In the genomic region with DNA sequence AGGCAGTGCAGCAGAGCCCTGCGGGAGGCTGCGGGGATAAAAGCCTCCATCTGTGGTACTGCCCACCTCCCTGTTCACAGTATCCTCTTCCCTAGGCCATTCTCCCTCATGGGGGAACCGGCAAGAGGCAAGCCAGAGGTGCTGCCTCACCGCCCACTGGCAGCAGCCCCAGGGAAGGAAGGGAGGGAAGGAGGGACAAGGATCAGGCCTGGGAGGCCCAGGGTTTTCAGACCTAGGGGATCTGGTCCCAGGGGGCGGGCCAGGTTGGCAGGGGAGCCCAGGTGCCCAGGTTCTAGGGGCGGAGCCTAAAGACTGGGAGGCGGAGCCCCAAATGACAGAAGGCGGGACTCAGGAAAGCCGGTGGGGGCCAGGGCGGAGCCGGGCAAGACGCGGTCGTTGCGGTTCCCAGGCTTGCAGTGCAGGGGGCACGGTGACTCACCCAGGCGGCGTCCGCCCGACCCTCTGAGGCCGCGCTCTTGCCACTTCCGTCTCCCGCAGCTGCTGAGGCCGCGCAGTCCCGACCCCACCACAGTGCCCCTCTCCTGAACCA, we compare ENCODE assay signal across 1 cellular context.
A peak's percentile ranks its signal among the peaks of the same experiment; 100 is the strongest.
TF ChIP-seq lines count a peak whose summit lies in the region.

No MANE protein-coding gene starts in this region.

TF ChIP-seq in HepG2, 621 proteins besides CTCF, POLR2A, EP300 and RAD21 (continued from another document and continues in another):
- TF ChIP-seq ZNF292 (CRISPR knock-in tag; IDR thresholded peaks at IDR 0.05; ENCODE audit: borderline replicate concordance, low read depth) (peak; percentile 22; the same call in 1 of the 2 replicates), CBX1 (IDR thresholded peaks at IDR 0.05; ENCODE audit: low read depth) (peak; percentile 54), ZNF382 (CRISPR knock-in tag; IDR thresholded peaks at IDR 0.05; ENCODE audit: borderline replicate concordance) (no peak), MEIS2 (CRISPR knock-in tag; IDR thresholded peaks at IDR 0.05) (no peak), GATA4 (IDR thresholded peaks at IDR 0.05; ENCODE audit: borderline replicate concordance, low read depth) (0 out of 2 replicates have a peak, but pooled peaks have one; percentile 17), RARG (CRISPR knock-in tag; IDR thresholded peaks at IDR 0.05; ENCODE audit: low read depth) (no peak), ZNF550 (CRISPR knock-in tag; IDR thresholded peaks at IDR 0.05; ENCODE audit: borderline replicate concordance) (no peak), ZNF451 (CRISPR knock-in tag; IDR thresholded peaks at IDR 0.05) (peak; percentile 19; the same call in 1 of the 2 replicates), EHMT2 (IDR thresholded peaks at IDR 0.05; ENCODE audit: borderline replicate concordance, low read depth, low read length) (no peak), ZNF33A (CRISPR knock-in tag; IDR thresholded peaks at IDR 0.05; ENCODE audit: borderline replicate concordance) (0 out of 2 replicates have a peak, but pooled peaks have one; percentile 70), NR3C1 (CRISPR knock-in tag; IDR thresholded peaks at IDR 0.05) (no peak), GABPB1 (CRISPR knock-in tag; IDR thresholded peaks at IDR 0.05) (no peak), DMAP1 (CRISPR knock-in tag; IDR thresholded peaks at IDR 0.05) (peak; percentile 53; the same call in 1 of the 2 replicates), ZNF124 (CRISPR knock-in tag; IDR thresholded peaks at IDR 0.05) (peak; percentile 20; the same call in 1 of the 2 replicates), ZNF776 (CRISPR knock-in tag; IDR thresholded peaks at IDR 0.05) (0 out of 2 replicates have a peak, but pooled peaks have one; percentile 66), MYC (CRISPR knock-in tag; IDR thresholded peaks at IDR 0.05; ENCODE audit: borderline replicate concordance) (peak; percentile 30; the same call in 1 of the 2 replicates), DPF2 (CRISPR knock-in tag; IDR thresholded peaks at IDR 0.05; ENCODE audit: borderline replicate concordance, low read depth) (no peak), HNRNPL (IDR thresholded peaks at IDR 0.05; ENCODE audit: low read depth, low read length) (peak; percentile 79), ARHGAP35 (CRISPR knock-in tag; IDR thresholded peaks at IDR 0.05; ENCODE audit: borderline replicate concordance) (0 out of 2 replicates have a peak, but pooled peaks have one; percentile 17), HCFC1 (IDR thresholded peaks at IDR 0.05; ENCODE audit: low read depth, low read length) (0 out of 2 replicates have a peak, but pooled peaks have one; percentile 23), RXRA (CRISPR knock-in tag; IDR thresholded peaks at IDR 0.05) (no peak; the same call in none of the 2 replicates), NFE2 (CRISPR knock-in tag; IDR thresholded peaks at IDR 0.05) (no peak), ARNT2 (CRISPR knock-in tag; IDR thresholded peaks at IDR 0.05; ENCODE audit: low read depth) (0 out of 2 replicates have a peak, but pooled peaks have one; percentile 33), ZNF674 (CRISPR knock-in tag; IDR thresholded peaks at IDR 0.05; ENCODE audit: low read depth) (0 out of 2 replicates have a peak, but pooled peaks have one; percentile 29), TAF15 (IDR thresholded peaks at IDR 0.05; ENCODE audit: low read depth, low read length, poor library complexity, severe bottlenecking) (peak; percentile 56), HDAC2 (CRISPR knock-in tag; IDR thresholded peaks at IDR 0.05) (no peak)
- TF ChIP-seq, protein P1, sequence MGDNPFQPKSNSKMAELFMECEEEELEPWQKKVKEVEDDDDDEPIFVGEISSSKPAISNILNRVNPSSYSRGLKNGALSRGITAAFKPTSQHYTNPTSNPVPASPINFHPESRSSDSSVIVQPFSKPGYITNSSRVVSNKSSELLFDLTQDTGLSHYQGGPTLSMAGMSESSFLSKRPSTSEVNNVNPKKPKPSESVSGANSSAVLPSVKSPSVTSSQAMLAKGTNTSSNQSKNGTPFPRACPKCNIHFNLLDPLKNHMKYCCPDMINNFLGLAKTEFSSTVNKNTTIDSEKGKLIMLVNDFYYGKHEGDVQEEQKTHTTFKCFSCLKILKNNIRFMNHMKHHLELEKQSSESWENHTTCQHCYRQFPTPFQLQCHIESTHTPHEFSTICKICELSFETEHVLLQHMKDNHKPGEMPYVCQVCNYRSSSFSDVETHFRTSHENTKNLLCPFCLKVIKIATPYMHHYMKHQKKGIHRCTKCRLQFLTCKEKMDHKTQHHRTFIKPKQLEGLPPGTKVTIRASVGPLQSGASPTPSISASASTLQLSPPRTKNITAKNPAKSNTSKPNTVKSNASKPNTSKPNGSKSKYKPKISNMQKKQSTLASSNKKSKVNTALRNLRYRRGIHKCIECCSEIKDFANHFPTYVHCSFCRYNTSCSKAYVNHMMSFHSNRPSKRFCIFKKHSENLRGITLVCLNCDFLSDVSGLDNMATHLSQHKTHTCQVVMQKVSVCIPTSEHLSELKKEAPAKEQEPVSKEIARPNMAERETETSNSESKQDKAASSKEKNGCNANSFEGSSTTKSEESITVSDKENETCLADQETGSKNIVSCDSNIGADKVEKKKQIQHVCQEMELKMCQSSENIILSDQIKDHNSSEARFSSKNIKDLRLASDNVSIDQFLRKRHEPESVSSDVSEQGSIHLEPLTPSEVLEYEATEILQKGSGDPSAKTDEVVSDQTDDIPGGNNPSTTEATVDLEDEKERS (CRISPR knock-in tag; IDR thresholded peaks at IDR 0.05) = peak; percentile 68; the same call in 1 of the 2 replicates
- TF ChIP-seq, protein P2, sequence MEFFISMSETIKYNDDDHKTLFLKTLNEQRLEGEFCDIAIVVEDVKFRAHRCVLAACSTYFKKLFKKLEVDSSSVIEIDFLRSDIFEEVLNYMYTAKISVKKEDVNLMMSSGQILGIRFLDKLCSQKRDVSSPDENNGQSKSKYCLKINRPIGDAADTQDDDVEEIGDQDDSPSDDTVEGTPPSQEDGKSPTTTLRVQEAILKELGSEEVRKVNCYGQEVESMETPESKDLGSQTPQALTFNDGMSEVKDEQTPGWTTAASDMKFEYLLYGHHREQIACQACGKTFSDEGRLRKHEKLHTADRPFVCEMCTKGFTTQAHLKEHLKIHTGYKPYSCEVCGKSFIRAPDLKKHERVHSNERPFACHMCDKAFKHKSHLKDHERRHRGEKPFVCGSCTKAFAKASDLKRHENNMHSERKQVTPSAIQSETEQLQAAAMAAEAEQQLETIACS (CRISPR knock-in tag; IDR thresholded peaks at IDR 0.05) = 0 out of 2 replicates have a peak, but pooled peaks have one; percentile 32
- TF ChIP-seq, protein P3, sequence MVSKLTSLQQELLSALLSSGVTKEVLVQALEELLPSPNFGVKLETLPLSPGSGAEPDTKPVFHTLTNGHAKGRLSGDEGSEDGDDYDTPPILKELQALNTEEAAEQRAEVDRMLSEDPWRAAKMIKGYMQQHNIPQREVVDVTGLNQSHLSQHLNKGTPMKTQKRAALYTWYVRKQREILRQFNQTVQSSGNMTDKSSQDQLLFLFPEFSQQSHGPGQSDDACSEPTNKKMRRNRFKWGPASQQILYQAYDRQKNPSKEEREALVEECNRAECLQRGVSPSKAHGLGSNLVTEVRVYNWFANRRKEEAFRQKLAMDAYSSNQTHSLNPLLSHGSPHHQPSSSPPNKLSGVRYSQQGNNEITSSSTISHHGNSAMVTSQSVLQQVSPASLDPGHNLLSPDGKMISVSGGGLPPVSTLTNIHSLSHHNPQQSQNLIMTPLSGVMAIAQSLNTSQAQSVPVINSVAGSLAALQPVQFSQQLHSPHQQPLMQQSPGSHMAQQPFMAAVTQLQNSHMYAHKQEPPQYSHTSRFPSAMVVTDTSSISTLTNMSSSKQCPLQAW (CRISPR knock-in tag; IDR thresholded peaks at IDR 0.05) = peak; percentile 54
- TF ChIP-seq, protein P4, sequence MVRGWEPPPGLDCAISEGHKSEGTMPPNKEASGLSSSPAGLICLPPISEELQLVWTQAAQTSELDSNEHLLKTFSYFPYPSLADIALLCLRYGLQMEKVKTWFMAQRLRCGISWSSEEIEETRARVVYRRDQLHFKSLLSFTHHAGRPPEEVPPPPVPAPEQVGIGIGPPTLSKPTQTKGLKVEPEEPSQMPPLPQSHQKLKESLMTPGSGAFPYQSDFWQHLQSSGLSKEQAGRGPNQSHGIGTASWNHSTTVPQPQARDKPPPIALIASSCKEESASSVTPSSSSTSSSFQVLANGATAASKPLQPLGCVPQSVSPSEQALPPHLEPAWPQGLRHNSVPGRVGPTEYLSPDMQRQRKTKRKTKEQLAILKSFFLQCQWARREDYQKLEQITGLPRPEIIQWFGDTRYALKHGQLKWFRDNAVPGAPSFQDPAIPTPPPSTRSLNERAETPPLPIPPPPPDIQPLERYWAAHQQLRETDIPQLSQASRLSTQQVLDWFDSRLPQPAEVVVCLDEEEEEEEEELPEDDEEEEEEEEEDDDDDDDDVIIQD (CRISPR knock-in tag; IDR thresholded peaks at IDR 0.05; ENCODE audit: low read depth) = no peak
- TF ChIP-seq, protein P5, sequence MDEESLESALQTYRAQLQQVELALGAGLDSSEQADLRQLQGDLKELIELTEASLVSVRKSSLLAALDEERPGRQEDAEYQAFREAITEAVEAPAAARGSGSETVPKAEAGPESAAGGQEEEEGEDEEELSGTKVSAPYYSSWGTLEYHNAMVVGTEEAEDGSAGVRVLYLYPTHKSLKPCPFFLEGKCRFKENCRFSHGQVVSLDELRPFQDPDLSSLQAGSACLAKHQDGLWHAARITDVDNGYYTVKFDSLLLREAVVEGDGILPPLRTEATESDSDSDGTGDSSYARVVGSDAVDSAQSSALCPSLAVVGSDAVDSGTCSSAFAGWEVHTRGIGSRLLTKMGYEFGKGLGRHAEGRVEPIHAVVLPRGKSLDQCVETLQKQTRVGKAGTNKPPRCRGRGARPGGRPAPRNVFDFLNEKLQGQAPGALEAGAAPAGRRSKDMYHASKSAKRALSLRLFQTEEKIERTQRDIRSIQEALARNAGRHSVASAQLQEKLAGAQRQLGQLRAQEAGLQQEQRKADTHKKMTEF (CRISPR knock-in tag; IDR thresholded peaks at IDR 0.05) = peak; percentile 43; the same call in 1 of the 2 replicates
- TF ChIP-seq, protein P6, sequence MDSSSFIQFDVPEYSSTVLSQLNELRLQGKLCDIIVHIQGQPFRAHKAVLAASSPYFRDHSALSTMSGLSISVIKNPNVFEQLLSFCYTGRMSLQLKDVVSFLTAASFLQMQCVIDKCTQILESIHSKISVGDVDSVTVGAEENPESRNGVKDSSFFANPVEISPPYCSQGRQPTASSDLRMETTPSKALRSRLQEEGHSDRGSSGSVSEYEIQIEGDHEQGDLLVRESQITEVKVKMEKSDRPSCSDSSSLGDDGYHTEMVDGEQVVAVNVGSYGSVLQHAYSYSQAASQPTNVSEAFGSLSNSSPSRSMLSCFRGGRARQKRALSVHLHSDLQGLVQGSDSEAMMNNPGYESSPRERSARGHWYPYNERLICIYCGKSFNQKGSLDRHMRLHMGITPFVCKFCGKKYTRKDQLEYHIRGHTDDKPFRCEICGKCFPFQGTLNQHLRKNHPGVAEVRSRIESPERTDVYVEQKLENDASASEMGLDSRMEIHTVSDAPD (CRISPR knock-in tag; IDR thresholded peaks at IDR 0.05) = no peak
- TF ChIP-seq, protein P7, sequence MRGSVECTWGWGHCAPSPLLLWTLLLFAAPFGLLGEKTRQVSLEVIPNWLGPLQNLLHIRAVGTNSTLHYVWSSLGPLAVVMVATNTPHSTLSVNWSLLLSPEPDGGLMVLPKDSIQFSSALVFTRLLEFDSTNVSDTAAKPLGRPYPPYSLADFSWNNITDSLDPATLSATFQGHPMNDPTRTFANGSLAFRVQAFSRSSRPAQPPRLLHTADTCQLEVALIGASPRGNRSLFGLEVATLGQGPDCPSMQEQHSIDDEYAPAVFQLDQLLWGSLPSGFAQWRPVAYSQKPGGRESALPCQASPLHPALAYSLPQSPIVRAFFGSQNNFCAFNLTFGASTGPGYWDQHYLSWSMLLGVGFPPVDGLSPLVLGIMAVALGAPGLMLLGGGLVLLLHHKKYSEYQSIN (CRISPR knock-in tag; IDR thresholded peaks at IDR 0.05; ENCODE audit: borderline replicate concordance) = no peak
- TF ChIP-seq, protein P8, sequence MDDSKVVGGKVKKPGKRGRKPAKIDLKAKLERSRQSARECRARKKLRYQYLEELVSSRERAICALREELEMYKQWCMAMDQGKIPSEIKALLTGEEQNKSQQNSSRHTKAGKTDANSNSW (CRISPR knock-in tag; IDR thresholded peaks at IDR 0.05; ENCODE audit: borderline replicate concordance) = 0 out of 2 replicates have a peak, but pooled peaks have one; percentile 79
- TF ChIP-seq, protein P9, sequence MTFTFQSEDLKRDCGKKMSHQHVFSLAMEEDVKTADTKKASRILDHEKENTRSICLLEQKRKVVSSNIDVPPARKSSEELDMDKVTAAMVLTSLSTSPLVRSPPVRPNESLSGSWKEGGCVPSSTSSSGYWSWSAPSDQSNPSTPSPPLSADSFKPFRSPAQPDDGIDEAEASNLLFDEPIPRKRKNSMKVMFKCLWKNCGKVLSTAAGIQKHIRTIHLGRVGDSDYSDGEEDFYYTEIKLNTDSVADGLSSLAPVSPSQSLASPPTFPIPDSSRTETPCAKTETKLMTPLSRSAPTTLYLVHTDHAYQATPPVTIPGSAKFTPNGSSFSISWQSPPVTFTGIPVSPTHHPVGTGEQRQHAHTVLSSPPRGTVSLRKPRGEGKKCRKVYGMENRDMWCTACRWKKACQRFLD (CRISPR knock-in tag; IDR thresholded peaks at IDR 0.05; ENCODE audit: borderline replicate concordance) = no peak
- TF ChIP-seq, protein P10, sequence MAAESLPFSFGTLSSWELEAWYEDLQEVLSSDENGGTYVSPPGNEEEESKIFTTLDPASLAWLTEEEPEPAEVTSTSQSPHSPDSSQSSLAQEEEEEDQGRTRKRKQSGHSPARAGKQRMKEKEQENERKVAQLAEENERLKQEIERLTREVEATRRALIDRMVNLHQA (CRISPR knock-in tag; IDR thresholded peaks at IDR 0.05) = no peak
- TF ChIP-seq, protein P11, sequence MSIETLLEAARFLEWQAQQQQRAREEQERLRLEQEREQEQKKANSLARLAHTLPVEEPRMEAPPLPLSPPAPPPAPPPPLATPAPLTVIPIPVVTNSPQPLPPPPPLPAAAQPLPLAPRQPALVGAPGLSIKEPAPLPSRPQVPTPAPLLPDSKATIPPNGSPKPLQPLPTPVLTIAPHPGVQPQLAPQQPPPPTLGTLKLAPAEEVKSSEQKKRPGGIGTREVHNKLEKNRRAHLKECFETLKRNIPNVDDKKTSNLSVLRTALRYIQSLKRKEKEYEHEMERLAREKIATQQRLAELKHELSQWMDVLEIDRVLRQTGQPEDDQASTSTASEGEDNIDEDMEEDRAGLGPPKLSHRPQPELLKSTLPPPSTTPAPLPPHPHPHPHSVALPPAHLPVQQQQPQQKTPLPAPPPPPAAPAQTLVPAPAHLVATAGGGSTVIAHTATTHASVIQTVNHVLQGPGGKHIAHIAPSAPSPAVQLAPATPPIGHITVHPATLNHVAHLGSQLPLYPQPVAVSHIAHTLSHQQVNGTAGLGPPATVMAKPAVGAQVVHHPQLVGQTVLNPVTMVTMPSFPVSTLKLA (IDR thresholded peaks at IDR 0.05) = no peak
- TF ChIP-seq, protein P12, sequence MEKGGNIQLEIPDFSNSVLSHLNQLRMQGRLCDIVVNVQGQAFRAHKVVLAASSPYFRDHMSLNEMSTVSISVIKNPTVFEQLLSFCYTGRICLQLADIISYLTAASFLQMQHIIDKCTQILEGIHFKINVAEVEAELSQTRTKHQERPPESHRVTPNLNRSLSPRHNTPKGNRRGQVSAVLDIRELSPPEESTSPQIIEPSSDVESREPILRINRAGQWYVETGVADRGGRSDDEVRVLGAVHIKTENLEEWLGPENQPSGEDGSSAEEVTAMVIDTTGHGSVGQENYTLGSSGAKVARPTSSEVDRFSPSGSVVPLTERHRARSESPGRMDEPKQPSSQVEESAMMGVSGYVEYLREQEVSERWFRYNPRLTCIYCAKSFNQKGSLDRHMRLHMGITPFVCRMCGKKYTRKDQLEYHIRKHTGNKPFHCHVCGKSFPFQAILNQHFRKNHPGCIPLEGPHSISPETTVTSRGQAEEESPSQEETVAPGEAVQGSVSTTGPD (CRISPR knock-in tag; IDR thresholded peaks at IDR 0.05) = peak; percentile 73; the same call in 1 of the 2 replicates
- TF ChIP-seq, protein P13, sequence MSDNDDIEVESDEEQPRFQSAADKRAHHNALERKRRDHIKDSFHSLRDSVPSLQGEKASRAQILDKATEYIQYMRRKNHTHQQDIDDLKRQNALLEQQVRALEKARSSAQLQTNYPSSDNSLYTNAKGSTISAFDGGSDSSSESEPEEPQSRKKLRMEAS (IDR thresholded peaks at IDR 0.05) = peak; percentile 58; the same call in 1 of the 2 replicates
